ENCODE assay signal across 10 cellular contexts in genomic region chr3:65785065-65785645, GRCh38.
DNase-seq lines count a peak whose midpoint lies in the region; ATAC-seq and TF ChIP-seq lines count a peak whose summit lies in the region.
"Had no signal": no experiment of that assay in that cellular context is flagged by ENCODE, and none has a peak within 500 bp of the region (broad histone marks: within the 10 kb centered on the region; RNA-seq: fewer than 3 reads in every experiment).

No MANE protein-coding gene starts in this region.

- no peak overlapping the region for H3K27ac Mint-ChIP-seq in activated CD8-positive, alpha-beta T cell treated with anti-CD3 and anti-CD28 coated beads, Interleukin-2, amount 10 ng/mL, durations not matched to agents 7 days and 5 days
- H3K27ac Mint-ChIP-seq: activated T-cell treated with anti-CD3 and anti-CD28 coated beads, Interleukin-2, amount 50 U/mL, for 72 hours had no signal

- H3K9me3 ChIP-seq in tibial artery: no peaks in the 10 kb centered on the region
- H3K9me3 ChIP-seq: BLaER1 treated with 17β-estradiol and CSF1 and Interleukin-3, amounts not matched to agents 10 nM and 100 nM had no signal

- H3K27ac ChIP-seq in tibial artery: peak overlapping the region; percentile 31 to 32
- H3K27ac ChIP-seq: BLaER1 treated with 17β-estradiol and CSF1 and Interleukin-3, amounts not matched to agents 10 nM and 100 nM had no signal

- CTCF ChIA-PET in activated CD8-positive, alpha-beta T cell treated with anti-CD3 and anti-CD28 coated beads, Interleukin-2, amount 10 ng/mL, durations not matched to agents 7 days and 5 days (lab: Charles Lee): no interaction called here

- peaks cover 0 to 32% (median 12%) of the 10 kb centered on the region in 4 donors for H3K4me1 ChIP-seq in tibial artery

- TF ChIP-seq CTCF in tibial artery (IDR thresholded peaks at IDR 0.05): peak; percentile 77 to 81

- no peak overlapping the region for H3K4me3 Mint-ChIP-seq in activated CD8-positive, alpha-beta T cell treated with anti-CD3 and anti-CD28 coated beads, Interleukin-2, amount 10 ng/mL, durations not matched to agents 7 days and 5 days
- H3K4me3 Mint-ChIP-seq: activated T-cell treated with anti-CD3 and anti-CD28 coated beads, Interleukin-2, amount 50 U/mL, for 72 hours had no signal

- no peaks in the 10 kb centered on the region for H3K9me3 Mint-ChIP-seq in activated CD8-positive, alpha-beta T cell treated with anti-CD3 and anti-CD28 coated beads, Interleukin-2, amount 10 ng/mL, durations not matched to agents 7 days and 5 days (ENCODE audit: insufficient read depth)
- H3K9me3 Mint-ChIP-seq: activated T-cell treated with anti-CD3 and anti-CD28 coated beads, Interleukin-2, amount 50 U/mL, for 72 hours had no signal

- H3K36me3 Mint-ChIP-seq in activated CD8-positive, alpha-beta T cell treated with anti-CD3 and anti-CD28 coated beads, Interleukin-2, amount 10 ng/mL, durations not matched to agents 7 days and 5 days (ENCODE audit: low read depth): no peaks in the 10 kb centered on the region

- intact Hi-C loops in tibial artery (cut with DNase I; ENCODE audit: low total_unique reads): loop anchor here (5.0 kb wide), 2 partner anchors 252 to 352 kb away; partner anchors contain the start of gene MAGI1

- ATAC-seq in activated CD8-positive, alpha-beta T cell treated with anti-CD3 and anti-CD28 coated beads, Interleukin-2, amount 10 ng/mL, durations not matched to agents 7 days and 5 days: no peak
- ATAC-seq in HG03280 (IDR thresholded peaks at IDR 0.05; ENCODE audit: unreplicated experiment): no peak
- ATAC-seq: activated T-cell treated with anti-CD3 and anti-CD28 coated beads, Interleukin-2, amount 50 U/mL, for 72 hours had no signal

- POLR2A ChIA-PET in activated CD8-positive, alpha-beta T cell treated with anti-CD3 and anti-CD28 coated beads, Interleukin-2, amount 10 ng/mL, durations not matched to agents 7 days and 5 days (lab: Charles Lee): no interaction called here

- H3K36me3 ChIP-seq in tibial artery: no peaks in the 10 kb centered on the region
- H3K36me3 ChIP-seq: BLaER1 treated with 17β-estradiol and CSF1 and Interleukin-3, amounts not matched to agents 10 nM and 100 nM had no signal

- no peaks in the 10 kb centered on the region for H3K27me3 Mint-ChIP-seq in activated CD8-positive, alpha-beta T cell treated with anti-CD3 and anti-CD28 coated beads, Interleukin-2, amount 10 ng/mL, durations not matched to agents 7 days and 5 days (ENCODE audit: low read depth)

- DNase-seq in NCI-H1436 (lab: John Stamatoyannopoulos, UW) (peak; percentile 15), NCI-H1436 treated with DMSO at 0.1 percent for 48 hours (lab: John Stamatoyannopoulos, UW) (no peak), NCI-H1694 (lab: John Stamatoyannopoulos, UW) (peak; percentile 20), iPS DF 4.7 (ENCODE audit: extremely low read depth, low spot score) (peak; percentile 30), tibial artery (no peak), mesenteric fat pad (ENCODE audit: low spot score) (no peak)
- DNase-seq in activated CD8-positive, alpha-beta T cell treated with anti-CD3 and anti-CD28 coated beads, Interleukin-2, amount 10 ng/mL, durations not matched to agents 7 days and 5 days: peak; percentile 20

- H3K4me1 Mint-ChIP-seq in activated CD8-positive, alpha-beta T cell treated with anti-CD3 and anti-CD28 coated beads, Interleukin-2, amount 10 ng/mL, durations not matched to agents 7 days and 5 days (ENCODE audit: low read depth): no peaks in the 10 kb centered on the region

- no peaks in the 10 kb centered on the region for H3K27me3 ChIP-seq in tibial artery
- H3K27me3 ChIP-seq: BLaER1 treated with 17β-estradiol and CSF1 and Interleukin-3, amounts not matched to agents 10 nM and 100 nM had no signal

- H3K4me3 ChIP-seq in tibial artery: no peak overlapping the region
- H3K4me3 ChIP-seq: BLaER1 treated with 17β-estradiol and CSF1 and Interleukin-3, amounts not matched to agents 10 nM and 100 nM had no signal

Comparison
In these comparisons a context has a peak if more than half of its experiments do, and no peak if none do; other contexts are left out.
1. DNase-seq: peak in NCI-H1436 (single experiment), NCI-H1694 (single experiment), activated CD8-positive, alpha-beta T cell treated with anti-CD3 and anti-CD28 coated beads, Interleukin-2, amount 10 ng/mL, durations not matched to agents 7 days and 5 days (single experiment) and iPS DF 4.7 (single experiment); none in NCI-H1436 treated with DMSO at 0.1 percent for 48 hours (single experiment), tibial artery (0 of 2) and mesenteric fat pad (single experiment).